In the genomic region with DNA sequence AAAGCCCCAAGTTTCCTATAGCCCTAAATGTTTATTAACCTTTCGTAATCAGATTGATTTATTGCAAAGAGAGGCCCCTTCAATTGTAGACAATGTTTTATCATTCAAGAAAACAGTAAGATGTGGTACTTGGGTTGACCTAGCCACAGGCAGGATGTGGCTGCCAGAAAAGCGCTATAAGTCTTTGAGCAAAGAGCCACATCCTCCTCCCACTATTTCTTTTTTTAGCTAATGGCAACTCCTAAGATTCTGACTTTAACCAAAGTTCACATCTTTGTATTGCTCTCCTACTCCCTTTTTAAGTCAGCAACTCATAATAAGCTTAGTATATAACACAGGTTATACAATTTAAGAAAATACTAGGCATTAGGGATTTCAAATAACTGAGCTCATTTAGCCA, we compare ENCODE assay signal across 1 cellular context.
TF ChIP-seq lines count a peak whose summit lies in the region.

No MANE protein-coding gene starts in this region.

TF ChIP-seq in GM12878, 131 proteins besides CTCF, POLR2A, EP300 and RAD21 (continued from another document):
- TF ChIP-seq NFYA (IDR thresholded peaks at IDR 0.05; ENCODE audit: borderline replicate concordance, low read depth, low read length) (no peak), NR2F1 (conservative IDR thresholded peaks at IDR 0.05) (peak; percentile 72), RFX5 (IDR thresholded peaks at IDR 0.05; ENCODE audit: low read depth, low read length) (no peak), GABPA (IDR thresholded peaks at IDR 0.05; ENCODE audit: low read depth) (peak; percentile 64; the same call in 1 of the 2 replicates), SMAD5 (IDR thresholded peaks at IDR 0.05; ENCODE audit: low read depth) (no peak), MTA2 (IDR thresholded peaks at IDR 0.05; ENCODE audit: low read depth) (peak; percentile 87), JUNB (IDR thresholded peaks at IDR 0.05) (peak; percentile 57), NR2C1 (IDR thresholded peaks at IDR 0.05) (no peak), CEBPB (IDR thresholded peaks at IDR 0.05; ENCODE audit: borderline replicate concordance in 1 of 2, low read depth in 2 of 2, low read length in 2 of 2) (peak in 1 of 2 experiments; percentile 65; a peak in 1 of 4 replicates), HDAC2 (IDR thresholded peaks at IDR 0.05) (no peak), PAX5 (IDR thresholded peaks at IDR 0.05; ENCODE audit: borderline replicate concordance, low read depth, low read length) (peak; percentile 78; the same call in 1 of the 2 replicates), SP1 (IDR thresholded peaks at IDR 0.05; ENCODE audit: low read depth, low read length) (peak; percentile 55), TARDBP (IDR thresholded peaks at IDR 0.05; ENCODE audit: borderline replicate concordance) (no peak), RUNX3 (IDR thresholded peaks at IDR 0.05; ENCODE audit: low read length) (peak; percentile 99), PBX3 (IDR thresholded peaks at IDR 0.05; ENCODE audit: insufficient replicate concordance, low read depth, low read length) (no peak), NR2C2 (IDR thresholded peaks at IDR 0.05; ENCODE audit: borderline replicate concordance, control insufficient read depth, insufficient read length, low read depth) (no peak), BMI1 (IDR thresholded peaks at IDR 0.05; ENCODE audit: borderline replicate concordance) (peak; percentile 52; the same call in 1 of the 2 replicates), CBFB (IDR thresholded peaks at IDR 0.05; ENCODE audit: low read depth) (peak; percentile 81; the same call in 1 of the 2 replicates), CREM (IDR thresholded peaks at IDR 0.05; ENCODE audit: low read depth) (peak; percentile 53; the same call in 1 of the 2 replicates), YBX1 (IDR thresholded peaks at IDR 0.05) (no peak), ZNF217 (IDR thresholded peaks at IDR 0.05) (peak; percentile 89), DPF2 (IDR thresholded peaks at IDR 0.05) (peak; percentile 93), FOXM1 (IDR thresholded peaks at IDR 0.05; ENCODE audit: low read depth, low read length) (peak; percentile 79), ATF7 (IDR thresholded peaks at IDR 0.05; ENCODE audit: low read depth) (peak; percentile 56; the same call in 1 of the 2 replicates), PML (IDR thresholded peaks at IDR 0.05; ENCODE audit: low read length) (no peak), RB1 (IDR thresholded peaks at IDR 0.05; ENCODE audit: borderline replicate concordance) (no peak), SUZ12 (IDR thresholded peaks at IDR 0.05; ENCODE audit: unreplicated experiment) (no peak), E4F1 (IDR thresholded peaks at IDR 0.05; ENCODE audit: borderline replicate concordance, partially characterized antibody) (no peak), GATAD2B (conservative IDR thresholded peaks at IDR 0.05; ENCODE audit: low read depth) (no peak), IRF4 (IDR thresholded peaks at IDR 0.05; ENCODE audit: low read depth, low read length) (0 out of 2 replicates have a peak, but pooled peaks have one; percentile 40), NFXL1 (IDR thresholded peaks at IDR 0.05; ENCODE audit: borderline replicate concordance) (no peak), ETV6 (conservative IDR thresholded peaks at IDR 0.05 in 1 of 2, IDR thresholded peaks at IDR 0.05 in 1 of 2; ENCODE audit: borderline replicate concordance in 1 of 2, low read depth in 1 of 2) (no peak; a peak in 1 of 4 replicates), EGR1 (IDR thresholded peaks at IDR 0.05; ENCODE audit: borderline replicate concordance in 1 of 2, low read depth in 2 of 2, low read length in 2 of 2) (no peak)
- TF ChIP-seq, protein P1, sequence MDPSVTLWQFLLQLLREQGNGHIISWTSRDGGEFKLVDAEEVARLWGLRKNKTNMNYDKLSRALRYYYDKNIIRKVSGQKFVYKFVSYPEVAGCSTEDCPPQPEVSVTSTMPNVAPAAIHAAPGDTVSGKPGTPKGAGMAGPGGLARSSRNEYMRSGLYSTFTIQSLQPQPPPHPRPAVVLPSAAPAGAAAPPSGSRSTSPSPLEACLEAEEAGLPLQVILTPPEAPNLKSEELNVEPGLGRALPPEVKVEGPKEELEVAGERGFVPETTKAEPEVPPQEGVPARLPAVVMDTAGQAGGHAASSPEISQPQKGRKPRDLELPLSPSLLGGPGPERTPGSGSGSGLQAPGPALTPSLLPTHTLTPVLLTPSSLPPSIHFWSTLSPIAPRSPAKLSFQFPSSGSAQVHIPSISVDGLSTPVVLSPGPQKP (IDR thresholded peaks at IDR 0.05; ENCODE audit: low read depth, low read length): no peak
- TF ChIP-seq, protein P2, sequence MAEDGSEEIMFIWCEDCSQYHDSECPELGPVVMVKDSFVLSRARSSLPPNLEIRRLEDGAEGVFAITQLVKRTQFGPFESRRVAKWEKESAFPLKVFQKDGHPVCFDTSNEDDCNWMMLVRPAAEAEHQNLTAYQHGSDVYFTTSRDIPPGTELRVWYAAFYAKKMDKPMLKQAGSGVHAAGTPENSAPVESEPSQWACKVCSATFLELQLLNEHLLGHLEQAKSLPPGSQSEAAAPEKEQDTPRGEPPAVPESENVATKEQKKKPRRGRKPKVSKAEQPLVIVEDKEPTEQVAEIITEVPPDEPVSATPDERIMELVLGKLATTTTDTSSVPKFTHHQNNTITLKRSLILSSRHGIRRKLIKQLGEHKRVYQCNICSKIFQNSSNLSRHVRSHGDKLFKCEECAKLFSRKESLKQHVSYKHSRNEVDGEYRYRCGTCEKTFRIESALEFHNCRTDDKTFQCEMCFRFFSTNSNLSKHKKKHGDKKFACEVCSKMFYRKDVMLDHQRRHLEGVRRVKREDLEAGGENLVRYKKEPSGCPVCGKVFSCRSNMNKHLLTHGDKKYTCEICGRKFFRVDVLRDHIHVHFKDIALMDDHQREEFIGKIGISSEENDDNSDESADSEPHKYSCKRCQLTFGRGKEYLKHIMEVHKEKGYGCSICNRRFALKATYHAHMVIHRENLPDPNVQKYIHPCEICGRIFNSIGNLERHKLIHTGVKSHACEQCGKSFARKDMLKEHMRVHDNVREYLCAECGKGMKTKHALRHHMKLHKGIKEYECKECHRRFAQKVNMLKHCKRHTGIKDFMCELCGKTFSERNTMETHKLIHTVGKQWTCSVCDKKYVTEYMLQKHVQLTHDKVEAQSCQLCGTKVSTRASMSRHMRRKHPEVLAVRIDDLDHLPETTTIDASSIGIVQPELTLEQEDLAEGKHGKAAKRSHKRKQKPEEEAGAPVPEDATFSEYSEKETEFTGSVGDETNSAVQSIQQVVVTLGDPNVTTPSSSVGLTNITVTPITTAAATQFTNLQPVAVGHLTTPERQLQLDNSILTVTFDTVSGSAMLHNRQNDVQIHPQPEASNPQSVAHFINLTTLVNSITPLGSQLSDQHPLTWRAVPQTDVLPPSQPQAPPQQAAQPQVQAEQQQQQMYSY (CRISPR knock-in tag; IDR thresholded peaks at IDR 0.05): no peak
